In genomic region chr10:70035531-70035930, GRCh38 we compare ENCODE assay signal across 16 cellular contexts. TPM values are rescaled to one million over a fixed set of nuclear protein-coding genes. Genes with fewer than 3 reads are reported as not detected.
A peak's percentile ranks its signal among the peaks of the same experiment; 100 is the strongest.
DNase-seq lines count a peak whose midpoint lies in the region; ATAC-seq and TF ChIP-seq lines count a peak whose summit lies in the region.
"Had no signal": no experiment of that assay in that cellular context is flagged by ENCODE, and none has a peak within 500 bp of the region (broad histone marks: within the 10 kb centered on the region; RNA-seq: fewer than 3 reads in every experiment).

No MANE protein-coding gene starts in this region.

- ATAC-seq in left lung = peak; percentile 56
- no peak for ATAC-seq in HG02852 (IDR thresholded peaks at IDR 0.05; ENCODE audit: unreplicated experiment)

- intact Hi-C loops in A673 (cut with micrococcal nuclease; ENCODE audit: unreplicated experiment) = loop anchor here (2.0 kb wide), 1 partner anchor 59 kb away; no protein-coding TSS in a partner anchor
- intact Hi-C loops in left lung (cut with DNase I) = no loop called here

- POLR2A ChIA-PET in A673 (lab: Charles Lee; ENCODE audit: low non-redundant PET) = no interaction called here

- peaks cover 42% of the 10 kb centered on the region for H3K4me1 ChIP-seq in A673 (ENCODE audit: insufficient read depth, low read length, poor library complexity, severe bottlenecking)
- H3K4me1 ChIP-seq in left lung = no peaks in the 10 kb centered on the region
- H3K4me1 ChIP-seq: BLaER1, Caco-2, HAP-1 had no signal

- DNase-seq in DMS 273 (lab: John Stamatoyannopoulos, UW; ENCODE audit: unreplicated experiment) (peak; percentile 39), DMS 273 treated with DMSO at 0.1 percent for 48 hours (lab: John Stamatoyannopoulos, UW) (no peak), A673 (ENCODE audit: low spot score) (no peak), WERI-Rb-1 (peak; percentile 34), left lung (no peak), HUDEP-2 (lab: John Stamatoyannopoulos, UW; ENCODE audit: unreplicated experiment in 76 of 76) (no peak)
- DNase-seq: AML-193; Caco-2; CD8-positive, alpha-beta memory T cell; DND-41; GF-D8; GOT3 had no signal

- H3K27ac ChIP-seq in A673 (ENCODE audit: low read depth, low read length, poor library complexity, severe bottlenecking) = peak overlapping the region; percentile 71
- H3K27ac ChIP-seq in WERI-Rb-1 = peak overlapping the region; percentile 54
- H3K27ac ChIP-seq in left lung = no peak overlapping the region
- H3K27ac ChIP-seq: 22Rv1, BLaER1 had no signal

- TF ChIP-seq CTCF in A673 (conservative IDR thresholded peaks at IDR 0.05; ENCODE audit: low read depth, low read length) (no peak), WERI-Rb-1 (IDR thresholded peaks at IDR 0.05; ENCODE audit: low read depth, low read length) (no peak), left lung (IDR thresholded peaks at IDR 0.05) (no peak)

- no peaks in the 10 kb centered on the region for H3K27me3 ChIP-seq in A673 (replicated peaks; ENCODE audit: insufficient read depth, low read depth, low read length, poor library complexity)
- H3K27me3 ChIP-seq in WERI-Rb-1 (ENCODE audit: insufficient read depth, low read depth, severe bottlenecking) = no peaks in the 10 kb centered on the region
- peaks cover 3 to 14% of the 10 kb centered on the region in 2 donors for H3K27me3 ChIP-seq in left lung
- H3K27me3 ChIP-seq: BLaER1 had no signal

- no TSS peak for BruUV-seq in A673 (replicated peaks; lab: Mats Ljungman, UMichigan)

- peaks cover 34% of the 10 kb centered on the region for H3K9me3 ChIP-seq in A673 (ENCODE audit: low read depth, low read length, poor library complexity, severe bottlenecking)
- H3K9me3 ChIP-seq in WERI-Rb-1 (ENCODE audit: severe bottlenecking) = peaks cover 4% of the 10 kb centered on the region
- H3K9me3 ChIP-seq in left lung = peaks cover 0 to 15% of the 10 kb centered on the region in 2 donors

- CTCF ChIA-PET in A673 (lab: Charles Lee) = no interaction called here

- H3K36me3 ChIP-seq in A673 (ENCODE audit: insufficient read depth, low read length, poor library complexity, severe bottlenecking) = peaks cover 7% of the 10 kb centered on the region
- no peaks in the 10 kb centered on the region for H3K36me3 ChIP-seq in WERI-Rb-1
- no peaks in the 10 kb centered on the region for H3K36me3 ChIP-seq in left lung
- H3K36me3 ChIP-seq: BLaER1, HAP-1 had no signal

- H3K4me3 ChIP-seq in A673 (ENCODE audit: low read depth, low read length, poor library complexity, severe bottlenecking) = no peak overlapping the region
- no peak overlapping the region for H3K4me3 ChIP-seq in WERI-Rb-1 (ENCODE audit: low read depth, low read length)
- no peak overlapping the region for H3K4me3 ChIP-seq in left lung
- H3K4me3 ChIP-seq: BLaER1, HAP-1 had no signal

RNA-seq across cellular contexts. Expression of gene MACROH2A2, which starts 17.1 kb away (rescaled TPM):
- total RNA-seq in A673 (2021) (301 and 326 TPM in 2 replicates), left lung (10 to 100 TPM in 1 of 2 donors, 1 to 10 TPM in 1; 8.1 to 13.9 TPM)

Comparison
In these comparisons a context has a peak if more than half of its experiments do, and no peak if none do; other contexts are left out.
1. DNase-seq: peak in DMS 273 (single experiment) and WERI-Rb-1 (single experiment); none in DMS 273 treated with DMSO at 0.1 percent for 48 hours (single experiment), A673 (single experiment), left lung (0 of 2) and HUDEP-2 (0 of 76).
2. H3K27ac ChIP-seq: peak in A673 (single experiment) and WERI-Rb-1 (single experiment); none in left lung (0 of 2).
3. RNA of gene MACROH2A2, which starts 17.1 kb away (total RNA-seq): 301 to 326 TPM in A673; 8.1 to 13.9 TPM in left lung; every median in the first group is over 10 times any median in the second.